10 cellular contexts compared by ENCODE assay signal in genomic region chr4:183591301-183591700, GRCh38.
"Had no signal": no experiment of that assay in that cellular context is flagged by ENCODE, and none has a peak within 500 bp of the region (broad histone marks: within the 10 kb centered on the region; RNA-seq: fewer than 3 reads in every experiment).

No MANE protein-coding gene starts in this region.

- ATAC-seq: activated CD4-positive, CD25-positive, alpha-beta regulatory T cell treated with anti-CD3 and anti-CD28 coated beads, Interleukin-2, amount 50 U/mL, for 24 hours had no signal

- H3K27me3 ChIP-seq: neural progenitor cell, tibial nerve had no signal

- H3K27ac Mint-ChIP-seq: activated naive CD8-positive, alpha-beta T cell; activated T-cell treated with anti-CD3 and anti-CD28 coated beads, Interleukin-2, amount 50 U/mL, for 24 hours; neural progenitor cell had no signal

- H3K9me3 ChIP-seq: tibial nerve had no signal

- H3K4me3 ChIP-seq: neural progenitor cell, tibial nerve had no signal

- H3K4me1 ChIP-seq: neural progenitor cell, parathyroid adenoma had no signal

- H3K4me3 Mint-ChIP-seq: activated naive CD8-positive, alpha-beta T cell; activated T-cell treated with anti-CD3 and anti-CD28 coated beads, Interleukin-2, amount 50 U/mL, for 24 hours; neural progenitor cell had no signal

- H3K36me3 Mint-ChIP-seq: activated naive CD8-positive, alpha-beta T cell; neural progenitor cell had no signal

- H3K36me3 ChIP-seq: neural progenitor cell, tibial nerve had no signal

- H3K27ac ChIP-seq: neural progenitor cell, parathyroid adenoma, tibial nerve had no signal

- DNase-seq: activated gamma-delta T cell; activated T-cell treated with anti-CD3 and anti-CD28 coated beads, Interleukin-2, amount 50 U/mL, for 24 hours; anterior cingulate cortex; retina; small intestine had no signal

- H3K9me3 Mint-ChIP-seq: activated T-cell treated with anti-CD3 and anti-CD28 coated beads, Interleukin-2, amount 50 U/mL, for 24 hours; neural progenitor cell had no signal
